Comparison of ENCODE assay signal across 15 cellular contexts in genomic region chr19:4406626-4407025, GRCh38.
"Had no signal": no experiment of that assay in that cellular context is flagged by ENCODE, and none has a peak within 500 bp of the region (broad histone marks: within the 10 kb centered on the region; RNA-seq: fewer than 3 reads in every experiment).

No MANE protein-coding gene starts in this region.

- H3K36me3 ChIP-seq: gastrocnemius medialis had no signal

- FAIRE-seq: islet of Langerhans, small intestine, urothelium cell line had no signal

- DNase-seq: effector memory CD4-positive, alpha-beta T cell; gastrocnemius medialis; heart right ventricle; hypothalamus; mammary epithelial cell; natural killer cell; small intestine; stimulated activated CD4-positive, alpha-beta T cell treated with anti-CD3 and anti-CD28 coated beads, Interleukin-2, amount 100 ng/mL, for 48 hours; stimulated activated naive CD4-positive, alpha-beta T cell treated with Interleukin-2 at 50 U/mL for 16 hours had no signal

- H3K27me3 ChIP-seq: esophagus muscularis mucosa, gastrocnemius medialis, heart right ventricle, right atrium auricular region had no signal

- H3K27ac ChIP-seq: epithelial cell of prostate, esophagus muscularis mucosa, gastrocnemius medialis, heart right ventricle, right atrium auricular region had no signal

- ATAC-seq: gastrocnemius medialis, heart right ventricle, left lobe of liver, natural killer cell had no signal

- H3K4me3 ChIP-seq: esophagus muscularis mucosa, gastrocnemius medialis, heart right ventricle, right atrium auricular region had no signal

- H3K9me3 ChIP-seq: esophagus muscularis mucosa, gastrocnemius medialis, heart right ventricle, right atrium auricular region had no signal
